Comparison of ENCODE assay signal across 22 cellular contexts in genomic region chr5:122785294-122785693, GRCh38. TPM values are rescaled to one million over a fixed set of nuclear protein-coding genes. Genes with fewer than 3 reads are reported as not detected.
DNase-seq lines count a peak whose midpoint lies in the region; ATAC-seq, FAIRE-seq and TF ChIP-seq lines count a peak whose summit lies in the region.
"Had no signal": no experiment of that assay in that cellular context is flagged by ENCODE, and none has a peak within 500 bp of the region (broad histone marks: within the 10 kb centered on the region; RNA-seq: fewer than 3 reads in every experiment).

No MANE protein-coding gene starts in this region.

- H2BK12ac ChIP-seq in trophoblast cell (ENCODE audit: low read length), result no peak overlapping the region

- H2AK5ac ChIP-seq in trophoblast cell (ENCODE audit: low read length), result no peak overlapping the region

- CTCF ChIA-PET in HepG2 (lab: Yijun Ruan, JAX; ENCODE audit: low intra/inter-chr PET ratio, low total read pairs), result no interaction called here

- H3K79me2 ChIP-seq in HepG2 (ENCODE audit: insufficient read depth, low read length) (peaks cover 78% of the 10 kb centered on the region), trophoblast cell (ENCODE audit: control insufficient read depth, insufficient read depth, low read length, poor library complexity) (peaks cover 10% of the 10 kb centered on the region)

- peaks cover 21% of the 10 kb centered on the region for H3K4me1 ChIP-seq in HepG2 (ENCODE audit: insufficient read depth, low read length)
- peaks cover 0 to 23% (median 0%) of the 10 kb centered on the region in 4 donors for H3K4me1 ChIP-seq in right lobe of liver
- no peaks in the 10 kb centered on the region for H3K4me1 ChIP-seq in trophoblast cell (ENCODE audit: control insufficient read depth in 1 of 2, insufficient read depth in 2 of 2, low read length in 2 of 2)
- H3K4me1 ChIP-seq in esophagus muscularis mucosa, result peaks cover 0 to 20% (median 11%) of the 10 kb centered on the region in 4 donors
- H3K4me1 ChIP-seq: A549, Caco-2 had no signal

- no peak overlapping the region for H3K14ac ChIP-seq in trophoblast cell (ENCODE audit: low read length)

- H4K8ac ChIP-seq in trophoblast cell (ENCODE audit: low read depth, low read length), result no peak overlapping the region

- peak overlapping the region; percentile 91 for H3K4ac ChIP-seq in trophoblast cell (ENCODE audit: low read depth, low read length)

- no peak overlapping the region for H3K4me3 Mint-ChIP-seq in central memory CD8-positive, alpha-beta T cell
- H3K4me3 Mint-ChIP-seq: CD8-positive, alpha-beta T cell; GM23338; H9 had no signal

- POLR2A ChIA-PET in HepG2 (lab: Yijun Ruan, JAX), result no interaction called here

- H3K27ac ChIP-seq in HepG2 (ENCODE audit: extremely low read length, insufficient read depth, low read length), result no peak overlapping the region
- no peak overlapping the region for H3K27ac ChIP-seq in right lobe of liver
- H3K27ac ChIP-seq in trophoblast cell (ENCODE audit: low read depth, low read length), result no peak overlapping the region
- no peak overlapping the region for H3K27ac ChIP-seq in esophagus muscularis mucosa (replicated peaks in 1 of 4)
- H3K27ac ChIP-seq: A549 had no signal

- no peak for FAIRE-seq in HepG2 (lab: Jason Lieb, UNC)
- FAIRE-seq: A549, GM12878 had no signal

- TF ChIP-seq RAD21 in HepG2 (CRISPR knock-in tag; IDR thresholded peaks at IDR 0.05), result no peak

- H3K36me3 ChIP-seq in HepG2 (replicated peaks in 1 of 2; ENCODE audit: control insufficient read depth in 1 of 2, insufficient read depth in 2 of 2, low read length in 2 of 2) (no peaks in the 10 kb centered on the region), right lobe of liver (no peaks in the 10 kb centered on the region), trophoblast cell (ENCODE audit: control insufficient read depth in 1 of 2, insufficient read depth in 2 of 2, low read length in 2 of 2) (peaks cover 0 to 3% of the 10 kb centered on the region in 2 experiments), esophagus muscularis mucosa (no peaks in the 10 kb centered on the region)

- H3K9me3 ChIP-seq in HepG2 (ENCODE audit: low read length) (no peaks in the 10 kb centered on the region), right lobe of liver (no peaks in the 10 kb centered on the region), trophoblast cell (ENCODE audit: insufficient read depth, low read depth, low read length) (no peaks in the 10 kb centered on the region), esophagus muscularis mucosa (peaks cover 0 to 5% (median 0%) of the 10 kb centered on the region in 4 donors)

- H3K27me3 Mint-ChIP-seq in central memory CD8-positive, alpha-beta T cell, result no peaks in the 10 kb centered on the region

- H4K12ac ChIP-seq in trophoblast cell (ENCODE audit: low read depth, low read length), result no peak overlapping the region

- no peaks in the 10 kb centered on the region; the same call in 1 of the 2 replicates for H4K20me1 ChIP-seq in HepG2 (ENCODE audit: insufficient read depth, low read length)

- peak overlapping the region; percentile 46 for H3K27ac Mint-ChIP-seq in central memory CD8-positive, alpha-beta T cell (ENCODE audit: low read depth)
- H3K27ac Mint-ChIP-seq: CD8-positive, alpha-beta T cell; H9 had no signal

- H2AFZ ChIP-seq in HepG2 (ENCODE audit: low read length) (no peak overlapping the region), trophoblast cell (ENCODE audit: insufficient read depth, low read length, poor library complexity) (no peak overlapping the region)
- H2AFZ ChIP-seq: GM23338 had no signal

- no TSS peak for BruUV-seq in HepG2 (replicated peaks; lab: Mats Ljungman, UMichigan)

- H3K4me3 ChIP-seq in HepG2 (replicated peaks in 1 of 3; ENCODE audit: insufficient read depth in 1 of 3, low read depth in 2 of 3, low read length in 3 of 3) (no peak overlapping the region), right lobe of liver (no peak overlapping the region), trophoblast cell (ENCODE audit: low read depth, low read length) (no peak overlapping the region), esophagus muscularis mucosa (no peak overlapping the region)
- H3K4me3 ChIP-seq: A549, GM12878, GM23338 had no signal

- DNase-seq in HepG2 (ENCODE audit: low spot score) (no peak), right lobe of liver (no peak), trophoblast cell (no peak), NCI-H748 (lab: John Stamatoyannopoulos, UW; ENCODE audit: unreplicated experiment) (no peak), mesenteric fat pad (ENCODE audit: low spot score) (no peak), esophagus muscularis mucosa (ENCODE audit: extremely low spot score) (no peak)
- no peak for DNase-seq in central memory CD8-positive, alpha-beta T cell (ENCODE audit: low spot score in 2 of 2)
- DNase-seq: 8988T; ACHN; AML-193; C1 segment of cervical spinal cord; Caco-2; CD8-positive, alpha-beta T cell; DMS 273 treated with DMSO at 0.1 percent for 48 hours; DMS79; EL; GDM1; H9 had no signal

- no peak overlapping the region for H3K18ac ChIP-seq in trophoblast cell (ENCODE audit: low read length)

- TF ChIP-seq EP300 in HepG2 (IDR thresholded peaks at IDR 0.05; ENCODE audit: low read depth in 2 of 2, low read length in 2 of 2) (no peak), HepG2 (CRISPR knock-in tag; IDR thresholded peaks at IDR 0.05; ENCODE audit: borderline replicate concordance) (no peak), esophagus muscularis mucosa (IDR thresholded peaks at IDR 0.05) (no peak)

- H3K9me3 Mint-ChIP-seq in central memory CD8-positive, alpha-beta T cell, result peaks cover 5% of the 10 kb centered on the region

- no peak for TF ChIP-seq CTCF in HepG2 (CRISPR knock-in tag; IDR thresholded peaks at IDR 0.05)
- TF ChIP-seq CTCF in right lobe of liver (IDR thresholded peaks at IDR 0.05), result no peak
- TF ChIP-seq CTCF in esophagus muscularis mucosa (IDR thresholded peaks at IDR 0.05), result no peak

- H3K36me3 Mint-ChIP-seq in central memory CD8-positive, alpha-beta T cell (ENCODE audit: insufficient read depth), result peaks cover 11% of the 10 kb centered on the region

- no peak for TF ChIP-seq POLR2A in HepG2 (IDR thresholded peaks at IDR 0.05; ENCODE audit: insufficient read depth in 1 of 2, low read depth in 2 of 2, low read length in 2 of 2)
- TF ChIP-seq POLR2A in right lobe of liver (IDR thresholded peaks at IDR 0.05), result no peak
- no peak for TF ChIP-seq POLR2A in esophagus muscularis mucosa (IDR thresholded peaks at IDR 0.05; ENCODE audit: low read depth)

- in situ Hi-C loops in HepG2 (cut with HindIII; ENCODE audit: extremely low pct_ligation_motif_present, low pct_unique_long_range_greater_than_20kb), result no loop called here

- no peak overlapping the region for H4K91ac ChIP-seq in trophoblast cell (ENCODE audit: low read depth, low read length)

- ATAC-seq in HepG2 (no peak), right lobe of liver (no peak)
- no peak for ATAC-seq in central memory CD8-positive, alpha-beta T cell (replicated peaks; ENCODE audit: extremely low read depth, poor library complexity, severe bottlenecking)
- ATAC-seq: A549; CD8-positive, alpha-beta T cell; GM12878; GM23338; HCT116 had no signal

- H3K27me3 ChIP-seq in HepG2 (ENCODE audit: control insufficient read depth in 1 of 2, insufficient read depth in 2 of 2, low read length in 2 of 2) (no peaks in the 10 kb centered on the region), right lobe of liver (no peaks in the 10 kb centered on the region), trophoblast cell (ENCODE audit: insufficient read depth, low read length) (no peaks in the 10 kb centered on the region), esophagus muscularis mucosa (no peaks in the 10 kb centered on the region)

- H2BK5ac ChIP-seq in trophoblast cell (ENCODE audit: low read depth, low read length, poor library complexity), result no peak overlapping the region

- WGBS in HepG2 (ENCODE audit: low lambda C conversion rate), result 96% methylated on average over 1 of the region's 1 CpG
- WGBS in right lobe of liver (ENCODE audit: insufficient coverage, low coverage, low lambda C conversion rate, missing lambda C conversion rate), result 80% methylated on average over 1 of the region's 1 CpG
- no CpG with 5 or more reads among the region's 1 CpG for WGBS in trophoblast cell (ENCODE audit: extremely low coverage, insufficient coverage, insufficient read length)
- 100% methylated on average over 1 of the region's 1 CpG for WGBS in esophagus muscularis mucosa

- no peaks in the 10 kb centered on the region for H3K79me1 ChIP-seq in trophoblast cell (ENCODE audit: low read length)

- no peak overlapping the region for H3K23ac ChIP-seq in trophoblast cell (ENCODE audit: low read length)

- H3K4me2 ChIP-seq in HepG2 (ENCODE audit: low read depth, low read length) (no peak overlapping the region), trophoblast cell (ENCODE audit: low read length) (no peak overlapping the region)
- H3K4me2 ChIP-seq: A549, GM23338 had no signal

- intact Hi-C loops in HepG2 (cut with micrococcal nuclease; ENCODE audit: unreplicated experiment), result no loop called here
- intact Hi-C loops in right lobe of liver (cut with DNase I), result no loop called here
- intact Hi-C loops in esophagus muscularis mucosa (cut with DNase I), result no loop called here

- H2BK120ac ChIP-seq in trophoblast cell (ENCODE audit: insufficient read depth, low read length, poor library complexity), result no peak overlapping the region

- peaks cover 46% of the 10 kb centered on the region for H3K4me1 Mint-ChIP-seq in central memory CD8-positive, alpha-beta T cell

- H3K9ac ChIP-seq in HepG2 (ENCODE audit: insufficient read depth, low read depth, low read length) (no peak overlapping the region), trophoblast cell (ENCODE audit: low read length) (no peak overlapping the region)

RNA-seq across cellular contexts. Expression of gene SNX2, which starts 10.4 kb away (rescaled TPM):
- total RNA-seq in HepG2 (2016; rRNA removed; fragmentation: Illumina TruSeq; extraction: Trizol) (78.8 and 125 TPM in 2 replicates), right lobe of liver (10 to 100 TPM; 26.7 to 42.0 (median 34.2) TPM), mesenteric fat pad (80.1 TPM), esophagus muscularis mucosa (10 to 100 TPM; 62.1 to 86.0 (median 75.4) TPM)
- total RNA-seq in HepG2 (2016; cell fraction: cytosol; rRNA removed; fragmentation: Illumina TruSeq; extraction: Trizol; ENCODE audit: low read depth), result 19.3 and 19.5 TPM in 2 replicates
- total RNA-seq in HepG2 (2016; cell fraction: insoluble cytoplasmic fraction; rRNA removed; fragmentation: Illumina TruSeq; extraction: Trizol), result 76.7 and 134 TPM in 2 replicates
- 28.4 and 35.7 TPM in 2 replicates for total RNA-seq in HepG2 (2016; cell fraction: membrane; rRNA removed; fragmentation: Illumina TruSeq; extraction: Trizol)
- total RNA-seq in HepG2 (2016; cell fraction: nucleus; rRNA removed; fragmentation: Illumina TruSeq; extraction: Trizol), result 40.7 and 47.7 TPM in 2 replicates
- 22.1 and 26.4 TPM in 2 replicates for polyA plus RNA-seq in HepG2 (2011; rRNA removed)
- 13.5 and 20.2 TPM in 2 replicates for polyA plus RNA-seq in HepG2 (2011; cell fraction: cytosol; rRNA removed)
- polyA plus RNA-seq in HepG2 (2011; cell fraction: nucleus; rRNA removed), result 5.3 and 27.3 TPM in 2 replicates
- 36.3 and 44.4 TPM in 2 replicates for polyA plus RNA-seq in HepG2 (2012)
- polyA plus RNA-seq in HepG2 (2016; cell fraction: cytosol; fragmentation: Illumina TruSeq; extraction: Trizol; ENCODE audit: low read depth), result 8.5 and 9.7 TPM in 2 replicates
- 97.7 and 101 TPM in 2 replicates for polyA plus RNA-seq in HepG2 (2016; cell fraction: insoluble cytoplasmic fraction; fragmentation: Illumina TruSeq; extraction: Trizol; ENCODE audit: low read depth)
- 13.4 and 15.8 TPM in 2 replicates for polyA plus RNA-seq in HepG2 (2016; cell fraction: membrane; fragmentation: Illumina TruSeq; extraction: Trizol; ENCODE audit: low read depth)
- polyA plus RNA-seq in HepG2 (2016; cell fraction: nucleus; fragmentation: Illumina TruSeq; extraction: Trizol; ENCODE audit: insufficient read depth, low read depth), result 33.7 and 39.0 TPM in 2 replicates
- 43.8 and 116 TPM in 2 replicates for polyA minus RNA-seq in HepG2 (2011; rRNA and poly(A)+ RNA removed; ENCODE audit: low replicate concordance)
- polyA minus RNA-seq in HepG2 (2011; cell fraction: cytosol; rRNA and poly(A)+ RNA removed), result 30.6 and 33.3 TPM in 2 replicates
- polyA minus RNA-seq in HepG2 (2011; cell fraction: nucleus; rRNA and poly(A)+ RNA removed), result 64.4 and 79.3 TPM in 2 replicates
- 149 and 156 TPM in 2 replicates for polyA plus RNA-seq in trophoblast cell (2013)
